In the genomic region with DNA sequence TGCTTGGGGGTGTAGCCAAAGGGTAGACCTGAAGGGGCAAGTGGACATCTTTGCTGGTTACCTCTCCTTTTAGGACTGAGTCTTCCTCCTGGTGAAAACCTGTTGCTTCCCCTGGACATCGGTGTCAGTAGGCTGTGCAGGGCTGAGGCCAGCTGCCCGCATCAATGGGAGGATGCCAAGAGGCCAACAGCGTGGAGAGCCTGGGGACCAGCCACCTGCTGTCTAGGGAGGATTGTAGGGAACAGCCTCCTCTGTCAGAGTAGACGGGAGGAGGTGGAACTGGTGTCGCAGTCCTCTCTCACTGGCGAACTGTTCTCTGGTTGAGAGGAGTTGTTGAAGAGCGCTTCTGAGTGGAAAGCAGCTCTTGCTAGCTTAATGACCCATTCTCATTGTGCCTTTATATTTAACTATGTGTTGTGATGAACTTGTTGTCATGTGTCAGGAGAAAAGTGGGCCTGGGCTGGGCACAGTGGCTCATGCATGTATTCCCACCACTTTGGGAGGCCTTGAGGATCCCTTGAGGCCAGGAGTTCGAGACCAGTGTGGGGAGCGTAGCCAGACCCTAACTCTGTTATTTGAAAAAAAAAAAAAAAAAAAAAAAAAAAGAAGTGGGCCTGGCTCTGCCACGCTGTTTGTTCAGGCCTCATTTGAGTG, we compare ENCODE assay signal across 11 cellular contexts. TPM values are rescaled to one million over a fixed set of nuclear protein-coding genes. Genes with fewer than 3 reads are reported as not detected.
DNase-seq lines count a peak whose midpoint lies in the region; ATAC-seq and TF ChIP-seq lines count a peak whose summit lies in the region.
"Had no signal": no experiment of that assay in that cellular context is flagged by ENCODE, and none has a peak within 500 bp of the region (broad histone marks: within the 10 kb centered on the region; RNA-seq: fewer than 3 reads in every experiment).

No MANE protein-coding gene starts in this region.

- H4K20me1 ChIP-seq in Loucy (ENCODE audit: insufficient read depth, low read length, poor library complexity, severe bottlenecking), result peaks cover 42% of the 10 kb centered on the region

- H3K36me3 ChIP-seq in Loucy (ENCODE audit: insufficient read depth, low read length), result peaks cover 11% of the 10 kb centered on the region; the same call in 1 of the 2 replicates

- H2AFZ ChIP-seq in Loucy (ENCODE audit: low read length), result no peak overlapping the region

- peaks cover 55% of the 10 kb centered on the region for H3K4me1 ChIP-seq in Loucy (ENCODE audit: insufficient read depth, low read length, poor library complexity, severe bottlenecking)

- no peaks in the 10 kb centered on the region for H3K27me3 Mint-ChIP-seq in MCF 10A (ENCODE audit: insufficient read depth, unreplicated experiment)
- H3K27me3 Mint-ChIP-seq: IgD-negative memory B cell had no signal

- H3K27me3 ChIP-seq in Loucy (ENCODE audit: insufficient read depth, low read length, poor library complexity, severe bottlenecking), result no peaks in the 10 kb centered on the region
- H3K27me3 ChIP-seq: adrenal gland had no signal

- no peaks in the 10 kb centered on the region for H3K9me3 Mint-ChIP-seq in MCF 10A (ENCODE audit: unreplicated experiment)
- H3K9me3 Mint-ChIP-seq: IgD-negative memory B cell had no signal

- ATAC-seq in GM18498 (IDR thresholded peaks at IDR 0.05; ENCODE audit: unreplicated experiment), result no peak

- TF ChIP-seq CTCF in AG10803 (conservative IDR thresholded peaks at IDR 0.05; ENCODE audit: low read length) (no peak), Loucy (conservative IDR thresholded peaks at IDR 0.05; ENCODE audit: low read length) (no peak), MCF 10A (IDR thresholded peaks at IDR 0.05; ENCODE audit: unreplicated experiment) (no peak)

- peaks cover 7% of the 10 kb centered on the region for H3K4me1 Mint-ChIP-seq in MCF 10A (ENCODE audit: insufficient read depth, unreplicated experiment)

- no peak overlapping the region for H3K27ac Mint-ChIP-seq in MCF 10A (ENCODE audit: low read depth, unreplicated experiment)

- peaks cover 58% of the 10 kb centered on the region for H3K79me2 ChIP-seq in Loucy (ENCODE audit: insufficient read depth, low read length)

- CTCF ChIA-PET in MCF 10A (lab: Yijun Ruan, JAX), result interaction anchor here (0.5 to 8.1 kb wide), 6 partner anchors 12 to 280 kb away, joined by 3 to 69 read pairs (median 6); no protein-coding TSS in a partner anchor

- H3K4me3 Mint-ChIP-seq in MCF 10A (ENCODE audit: unreplicated experiment), result no peak overlapping the region

- H3F3A ChIP-seq in Loucy (ENCODE audit: low read depth), result no peaks in the 10 kb centered on the region

- H3K36me3 Mint-ChIP-seq in MCF 10A (ENCODE audit: insufficient read depth, unreplicated experiment), result no peaks in the 10 kb centered on the region
- H3K36me3 Mint-ChIP-seq: IgD-negative memory B cell had no signal

- TSS peak; percentile 20 for BruUV-seq in MCF 10A (replicated peaks; lab: Mats Ljungman, UMichigan)

- H3K9me3 ChIP-seq in Loucy (ENCODE audit: insufficient read depth, low read depth, low read length), result no peaks in the 10 kb centered on the region
- H3K9me3 ChIP-seq: adrenal gland had no signal

- intact Hi-C loops in MCF 10A (cut with micrococcal nuclease), result no loop called here

- H3K4me3 ChIP-seq in AG10803 (ENCODE audit: low read length), result peak overlapping the region; percentile 96
- peak overlapping the region; percentile 98 for H3K4me3 ChIP-seq in Loucy (ENCODE audit: low read length, poor library complexity, severe bottlenecking)

- no peaks in the 10 kb centered on the region for H3K9me2 ChIP-seq in Loucy (replicated peaks; ENCODE audit: low read depth, low read length)

- peak overlapping the region; percentile 98 for H3K4me2 ChIP-seq in Loucy (ENCODE audit: low read depth, low read length, poor library complexity, severe bottlenecking)

- POLR2A ChIA-PET in MCF 10A (lab: Yijun Ruan, JAX), result interaction anchor here (0.7 to 4.9 kb wide), 8 partner anchors 12 to 208 kb away, joined by 3 to 51 read pairs (median 29); partner anchors contain the start of genes ARL3, C10orf95, SFXN2 and TRIM8

- no peak for DNase-seq in AG10803 (ENCODE audit: low read depth)
- DNase-seq in MCF 10A (ENCODE audit: unreplicated experiment), result no peak
- peak; percentile 75 for DNase-seq in myocyte (ENCODE audit: low read depth)
- no peak for DNase-seq in HPDE6-E6E7 (ENCODE audit: extremely low spot score)
- no peak for DNase-seq in HT-29 (ENCODE audit: low spot score)
- DNase-seq in AML-193 (lab: John Stamatoyannopoulos, UW), result no peak
- DNase-seq: DMS 273 treated with DMSO at 0.1 percent for 48 hours had no signal

- peak overlapping the region; percentile 87 for H3K9ac ChIP-seq in Loucy (ENCODE audit: low read depth, low read length, poor library complexity, severe bottlenecking)

RNA-seq across cellular contexts. Expression of gene SUFU, which starts 1.8 kb away (rescaled TPM):
- total RNA-seq in MCF 10A (2022), result 6.3 TPM in 2 replicates
- 3.1 and 4.0 TPM in 2 replicates for total RNA-seq in myocyte
- 10.0 TPM for polyA plus RNA-seq in myocyte (2012)
- total RNA-seq in HT-29 (2014; rRNA removed; shearing (Covaris generic)), result 1.8 and 2.0 TPM in 2 replicates

RNA-seq across cellular contexts. Expression of gene ACTR1A, which starts 3.1 kb away (rescaled TPM):
- total RNA-seq in MCF 10A (2022), result 60.1 and 75.3 TPM in 2 replicates
- total RNA-seq in myocyte, result 180 and 206 TPM in 2 replicates
- 158 TPM for polyA plus RNA-seq in myocyte (2012)
- 65.8 and 66.2 TPM in 2 replicates for total RNA-seq in HT-29 (2014; rRNA removed; shearing (Covaris generic))

RNA-seq across cellular contexts. Expression of gene C10orf95, which starts 54.2 kb away (rescaled TPM):
- total RNA-seq in MCF 10A (2022) (0.49 and 0.63 TPM in 2 replicates), myocyte (not detected in 2 replicates)
- polyA plus RNA-seq in myocyte (2012), result not detected
- 4.5 and 11.7 TPM in 2 replicates for total RNA-seq in HT-29 (2014; rRNA removed; shearing (Covaris generic))
